ENCODE assay signal across 20 cellular contexts in the genomic region with DNA sequence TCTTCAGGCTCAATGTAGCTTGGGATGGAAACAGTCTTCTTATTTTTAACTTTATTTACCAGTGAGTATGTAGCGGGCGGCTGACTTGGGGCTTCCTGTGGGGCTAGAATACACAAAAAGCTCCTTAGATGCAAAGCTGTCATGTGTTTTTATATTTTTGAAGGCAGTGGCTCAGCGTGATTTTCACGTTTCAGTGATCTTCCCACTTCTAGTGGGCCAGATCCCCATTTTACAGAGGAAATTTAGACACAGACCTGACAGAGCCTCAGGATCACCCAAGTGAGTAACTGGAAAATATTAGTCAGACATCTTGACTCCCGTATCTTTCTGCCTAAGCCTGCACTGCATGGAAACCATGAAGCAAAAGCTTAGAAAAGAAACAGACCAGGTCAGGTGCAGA. TPM values are rescaled to one million over a fixed set of nuclear protein-coding genes. Genes with fewer than 3 reads are reported as not detected.
DNase-seq lines count a peak whose midpoint lies in the region; ATAC-seq and TF ChIP-seq lines count a peak whose summit lies in the region.
"Had no signal": no experiment of that assay in that cellular context is flagged by ENCODE, and none has a peak within 500 bp of the region (broad histone marks: within the 10 kb centered on the region; RNA-seq: fewer than 3 reads in every experiment).

No MANE protein-coding gene starts in this region.

- H3K9me3 Mint-ChIP-seq in activated naive CD8-positive, alpha-beta T cell treated with anti-CD3 and anti-CD28 coated beads, Interleukin-2, amount 50 U/mL, for 24 hours = no peaks in the 10 kb centered on the region
- no peaks in the 10 kb centered on the region for H3K9me3 Mint-ChIP-seq in stimulated activated naive CD8-positive, alpha-beta T cell treated with anti-CD3 and anti-CD28 coated beads, Interleukin-15, Interleukin-2, amounts not matched to agents 100 ng/mL and 50 ng/mL, for 24 hours
- H3K9me3 Mint-ChIP-seq: nephron progenitor cell had no signal

- peak; percentile 59 for DNase-seq in GM12865 (ENCODE audit: low read depth)
- DNase-seq in activated naive CD8-positive, alpha-beta T cell treated with anti-CD3 and anti-CD28 coated beads, Interleukin-2, amount 50 U/mL, for 24 hours = no peak
- DNase-seq in COLO668 (lab: John Stamatoyannopoulos, UW; ENCODE audit: unreplicated experiment) = no peak
- DNase-seq in left ventricle myocardium superior = no peak
- DNase-seq in HK-2 (ENCODE audit: unreplicated experiment) = no peak
- DNase-seq: activated CD4-positive, alpha-beta T cell treated with anti-CD3 and anti-CD28 coated beads for 4 hours; activated T-cell treated with anti-CD3 and anti-CD28 coated beads, Interleukin-2, amount 50 U/mL, for 1 hour; caudate nucleus; DND-41; NCI-H1930; NCI-H69; nephron progenitor cell; retina; stimulated activated CD4-positive, alpha-beta T cell treated with anti-CD3 and anti-CD28 coated beads, Interleukin-1b, Interleukin-23, amount 100 ng/mL, for 48 hours; T-helper 2 cell; uterus had no signal

- TF ChIP-seq CTCF in GM12865 (IDR thresholded peaks at IDR 0.05; ENCODE audit: insufficient read depth, low read depth, low read length, missing control alignments) = no peak

- no peak overlapping the region for H3K4me3 ChIP-seq in GM12865 (ENCODE audit: low read depth, low read length)
- H3K4me3 ChIP-seq: uterus had no signal

- H3K4me1 Mint-ChIP-seq in activated naive CD8-positive, alpha-beta T cell treated with anti-CD3 and anti-CD28 coated beads, Interleukin-2, amount 50 U/mL, for 24 hours = peaks cover 26% of the 10 kb centered on the region
- H3K4me1 Mint-ChIP-seq in stimulated activated naive CD8-positive, alpha-beta T cell treated with anti-CD3 and anti-CD28 coated beads, Interleukin-15, Interleukin-2, amounts not matched to agents 100 ng/mL and 50 ng/mL, for 24 hours (ENCODE audit: low read depth) = peaks cover 25% of the 10 kb centered on the region
- H3K4me1 Mint-ChIP-seq: nephron progenitor cell had no signal

- H3K36me3 Mint-ChIP-seq in activated naive CD8-positive, alpha-beta T cell treated with anti-CD3 and anti-CD28 coated beads, Interleukin-2, amount 50 U/mL, for 24 hours (ENCODE audit: low read depth) = peaks cover 8% of the 10 kb centered on the region
- H3K36me3 Mint-ChIP-seq in stimulated activated naive CD8-positive, alpha-beta T cell treated with anti-CD3 and anti-CD28 coated beads, Interleukin-15, Interleukin-2, amounts not matched to agents 100 ng/mL and 50 ng/mL, for 24 hours (ENCODE audit: low read depth) = peaks cover 11% of the 10 kb centered on the region

- peak overlapping the region; percentile 59 for H3K27ac Mint-ChIP-seq in activated naive CD8-positive, alpha-beta T cell treated with anti-CD3 and anti-CD28 coated beads, Interleukin-2, amount 50 U/mL, for 24 hours
- peak overlapping the region; percentile 71 for H3K27ac Mint-ChIP-seq in stimulated activated naive CD8-positive, alpha-beta T cell treated with anti-CD3 and anti-CD28 coated beads, Interleukin-15, Interleukin-2, amounts not matched to agents 100 ng/mL and 50 ng/mL, for 24 hours
- H3K27ac Mint-ChIP-seq: nephron progenitor cell had no signal

- intact Hi-C loops in left ventricle myocardium superior (cut with micrococcal nuclease) = no loop called here

- H3K4me3 Mint-ChIP-seq in activated naive CD8-positive, alpha-beta T cell treated with anti-CD3 and anti-CD28 coated beads, Interleukin-2, amount 50 U/mL, for 24 hours = no peak overlapping the region
- H3K4me3 Mint-ChIP-seq in stimulated activated naive CD8-positive, alpha-beta T cell treated with anti-CD3 and anti-CD28 coated beads, Interleukin-15, Interleukin-2, amounts not matched to agents 100 ng/mL and 50 ng/mL, for 24 hours = no peak overlapping the region
- H3K4me3 Mint-ChIP-seq: nephron progenitor cell had no signal

- ATAC-seq in HG03108 (IDR thresholded peaks at IDR 0.05; ENCODE audit: unreplicated experiment) (peak; percentile 53), left ventricle myocardium superior (no peak)
- ATAC-seq in activated naive CD8-positive, alpha-beta T cell treated with anti-CD3 and anti-CD28 coated beads, Interleukin-2, amount 50 U/mL, for 24 hours = peak; percentile 66

- H3K27me3 Mint-ChIP-seq in activated naive CD8-positive, alpha-beta T cell treated with anti-CD3 and anti-CD28 coated beads, Interleukin-2, amount 50 U/mL, for 24 hours = no peaks in the 10 kb centered on the region
- H3K27me3 Mint-ChIP-seq in stimulated activated naive CD8-positive, alpha-beta T cell treated with anti-CD3 and anti-CD28 coated beads, Interleukin-15, Interleukin-2, amounts not matched to agents 100 ng/mL and 50 ng/mL, for 24 hours = no peaks in the 10 kb centered on the region

RNA-seq across cellular contexts. Expression of a gene that starts 19.2 kb away (rescaled TPM):
- total RNA-seq in left ventricle myocardium superior = 7.5 TPM

RNA-seq across cellular contexts. Expression of a gene that starts 23.8 kb away (rescaled TPM):
- 1.2 TPM for total RNA-seq in left ventricle myocardium superior
- total RNA-seq: fibroblast of villous mesenchyme, HT1080 had no signal
